Comparison of ENCODE assay signal across 8 cellular contexts in genomic region chr6:121305957-121306607, GRCh38. TPM values are rescaled to one million over a fixed set of nuclear protein-coding genes. Genes with fewer than 3 reads are reported as not detected.
A peak's percentile ranks its signal among the peaks of the same experiment; 100 is the strongest.
DNase-seq lines count a peak whose midpoint lies in the region; ATAC-seq and TF ChIP-seq lines count a peak whose summit lies in the region.

No MANE protein-coding gene starts in this region.

- DNase-seq in CD14-positive monocyte (ENCODE audit: low spot score): no peak
- DNase-seq in NCI-H2196 treated with DMSO at 0.1 percent for 48 hours (lab: John Stamatoyannopoulos, UW; ENCODE audit: unreplicated experiment): peak; percentile 4
- DNase-seq in brain microvascular endothelial cell: no peak
- peak in 1 of 2 donors; percentile 4 for DNase-seq in memory B cell (ENCODE audit: low spot score in 2 of 2)
- no peak for DNase-seq in middle frontal gyrus (ENCODE audit: extremely low spot score, low spot score)
- no peak for DNase-seq in amygdala (lab: John Stamatoyannopoulos, UW)

- H3K36me3 Mint-ChIP-seq in CD14-positive monocyte (peaks cover 0 to 2% of the 10 kb centered on the region in 2 donors), memory B cell (peaks cover 3% of the 10 kb centered on the region)

- intact Hi-C loops in CD14-positive monocyte (cut with micrococcal nuclease): no loop called here

- H3K27ac Mint-ChIP-seq in CD14-positive monocyte (no peak overlapping the region), memory B cell (no peak overlapping the region)

- H3K9me3 Mint-ChIP-seq in CD14-positive monocyte (peaks cover 0 to 4% (median 2%) of the 10 kb centered on the region in 7 donors), memory B cell (no peaks in the 10 kb centered on the region)

- H3K27me3 Mint-ChIP-seq in CD14-positive monocyte (ENCODE audit: low read depth in 3 of 3): no peaks in the 10 kb centered on the region
- H3K27me3 Mint-ChIP-seq in memory B cell: no peaks in the 10 kb centered on the region

- peak; percentile 65 for TF ChIP-seq CTCF in CD14-positive monocyte (IDR thresholded peaks at IDR 0.05)
- TF ChIP-seq CTCF in brain microvascular endothelial cell (IDR thresholded peaks at IDR 0.05; ENCODE audit: low read depth, low read length, missing control alignments): peak; percentile 59

- H3K36me3 ChIP-seq in brain microvascular endothelial cell (replicated peaks): no peaks in the 10 kb centered on the region

- in situ Hi-C loops in brain microvascular endothelial cell (cut with HindIII; ENCODE audit: low pct_ligation_motif_present, low sequenced_read_pairs): no loop called here

- no peak overlapping the region for H3K27ac ChIP-seq in brain microvascular endothelial cell

- H3K4me3 Mint-ChIP-seq in CD14-positive monocyte: no peak overlapping the region
- H3K4me3 Mint-ChIP-seq in memory B cell: no peak overlapping the region

- H3K4me1 Mint-ChIP-seq in CD14-positive monocyte: peaks cover 2% of the 10 kb centered on the region
- H3K4me1 Mint-ChIP-seq in memory B cell: no peaks in the 10 kb centered on the region

- H3K27me3 ChIP-seq in brain microvascular endothelial cell (replicated peaks): no peaks in the 10 kb centered on the region

- peak; percentile 90 for ATAC-seq in GM18867 (IDR thresholded peaks at IDR 0.05; ENCODE audit: unreplicated experiment)
- peak; percentile 79 for ATAC-seq in HG03064 (IDR thresholded peaks at IDR 0.05; ENCODE audit: low read depth, unreplicated experiment)
- ATAC-seq in memory B cell (ENCODE audit: low read depth): peak; percentile 54

- no peak overlapping the region for H3K4me3 ChIP-seq in brain microvascular endothelial cell (ENCODE audit: low read depth, low read length)

RNA-seq across cellular contexts. Expression of gene TBC1D32, which starts 28.2 kb away (rescaled TPM):
- polyA plus RNA-seq in CD14-positive monocyte: under 1 TPM in 1 of 2 donors, not detected in 1; 0.23 TPM
